ENCODE assay signal across 9 cellular contexts in genomic region chr20:13684566-13685222, GRCh38. TPM values are rescaled to one million over a fixed set of nuclear protein-coding genes. Genes with fewer than 3 reads are reported as not detected.
DNase-seq lines count a peak whose midpoint lies in the region; ATAC-seq and TF ChIP-seq lines count a peak whose summit lies in the region.
"Had no signal": no experiment of that assay in that cellular context is flagged by ENCODE, and none has a peak within 500 bp of the region (broad histone marks: within the 10 kb centered on the region; RNA-seq: fewer than 3 reads in every experiment).

No MANE protein-coding gene starts in this region.

- no peaks in the 10 kb centered on the region for H3K36me3 Mint-ChIP-seq in activated CD4-positive, alpha-beta memory T cell treated with anti-CD3 and anti-CD28 coated beads for 36 hours
- no peaks in the 10 kb centered on the region for H3K36me3 Mint-ChIP-seq in activated CD4-positive, alpha-beta memory T cell treated with anti-CD3 and anti-CD28 coated beads, Interleukin-2, amount 10 ng/mL, durations not matched to agents 7 days and 5 days (ENCODE audit: low read depth)
- H3K36me3 Mint-ChIP-seq in naive thymus-derived CD8-positive, alpha-beta T cell: no peaks in the 10 kb centered on the region

- DNase-seq in activated CD4-positive, alpha-beta memory T cell treated with anti-CD3 and anti-CD28 coated beads for 36 hours: peak; percentile 10
- no peak for DNase-seq in activated CD4-positive, alpha-beta memory T cell treated with anti-CD3 and anti-CD28 coated beads, Interleukin-2, amount 10 ng/mL, durations not matched to agents 7 days and 5 days
- DNase-seq in MV-4-11 (lab: John Stamatoyannopoulos, UW) (peak; percentile 98), mucosa of gallbladder (ENCODE audit: low spot score) (no peak), suprapubic skin (ENCODE audit: low spot score in 2 of 2) (no peak)
- DNase-seq in naive thymus-derived CD8-positive, alpha-beta T cell: no peak

- H3K4me3 ChIP-seq in suprapubic skin: no peak overlapping the region

- no peaks in the 10 kb centered on the region for H3K9me3 ChIP-seq in suprapubic skin

- no peaks in the 10 kb centered on the region for H3K36me3 ChIP-seq in suprapubic skin

- intact Hi-C loops in activated CD4-positive, alpha-beta memory T cell treated with anti-CD3 and anti-CD28 coated beads for 36 hours (cut with micrococcal nuclease): no loop called here

- CTCF ChIA-PET in activated CD4-positive, alpha-beta memory T cell treated with anti-CD3 and anti-CD28 coated beads for 36 hours (lab: Charles Lee): no interaction called here
- CTCF ChIA-PET in activated CD4-positive, alpha-beta memory T cell treated with anti-CD3 and anti-CD28 coated beads, Interleukin-2, amount 10 ng/mL, durations not matched to agents 7 days and 5 days (lab: Charles Lee): no interaction called here

- H3K4me1 ChIP-seq in suprapubic skin: no peaks in the 10 kb centered on the region

- POLR2A ChIA-PET in activated CD4-positive, alpha-beta memory T cell treated with anti-CD3 and anti-CD28 coated beads for 36 hours (lab: Charles Lee): no interaction called here
- POLR2A ChIA-PET in activated CD4-positive, alpha-beta memory T cell treated with anti-CD3 and anti-CD28 coated beads, Interleukin-2, amount 10 ng/mL, durations not matched to agents 7 days and 5 days (lab: Charles Lee): no interaction called here
- POLR2A ChIA-PET in naive thymus-derived CD8-positive, alpha-beta T cell (lab: Charles Lee): no interaction called here

- WGBS in suprapubic skin: 63% methylated on average over 5 of the region's 5 CpGs

- TF ChIP-seq CTCF in suprapubic skin (IDR thresholded peaks at IDR 0.05): no peak

- peaks cover 17% of the 10 kb centered on the region for H3K27me3 Mint-ChIP-seq in activated CD4-positive, alpha-beta memory T cell treated with anti-CD3 and anti-CD28 coated beads for 36 hours
- peaks cover 20% of the 10 kb centered on the region for H3K27me3 Mint-ChIP-seq in activated CD4-positive, alpha-beta memory T cell treated with anti-CD3 and anti-CD28 coated beads, Interleukin-2, amount 10 ng/mL, durations not matched to agents 7 days and 5 days
- peaks cover 4 to 28% (median 24%) of the 10 kb centered on the region in 5 donors for H3K27me3 Mint-ChIP-seq in naive thymus-derived CD8-positive, alpha-beta T cell

- H3K27ac ChIP-seq in suprapubic skin: no peak overlapping the region

- no peak for TF ChIP-seq EP300 in suprapubic skin (IDR thresholded peaks at IDR 0.05)

- TF ChIP-seq POLR2A in suprapubic skin (IDR thresholded peaks at IDR 0.05): no peak

- no peaks in the 10 kb centered on the region for H3K4me1 Mint-ChIP-seq in activated CD4-positive, alpha-beta memory T cell treated with anti-CD3 and anti-CD28 coated beads for 36 hours (ENCODE audit: low read depth)
- peaks cover 3% of the 10 kb centered on the region for H3K4me1 Mint-ChIP-seq in activated CD4-positive, alpha-beta memory T cell treated with anti-CD3 and anti-CD28 coated beads, Interleukin-2, amount 10 ng/mL, durations not matched to agents 7 days and 5 days
- peaks cover 0 to 14% (median 6%) of the 10 kb centered on the region in 4 donors for H3K4me1 Mint-ChIP-seq in naive thymus-derived CD8-positive, alpha-beta T cell
- H3K4me1 Mint-ChIP-seq: nephron had no signal

- ATAC-seq in HG02885 (IDR thresholded peaks at IDR 0.05; ENCODE audit: poor library complexity, unreplicated experiment): peak; percentile 77
- no peak for ATAC-seq in naive thymus-derived CD8-positive, alpha-beta T cell
- ATAC-seq in activated CD4-positive, CD25-positive, alpha-beta regulatory T cell treated with anti-CD3 and anti-CD28 coated beads, Interleukin-2, amount 50 U/mL, for 24 hours: no peak

- H3K27me3 ChIP-seq in suprapubic skin: no peaks in the 10 kb centered on the region

- H3K27ac Mint-ChIP-seq in activated CD4-positive, alpha-beta memory T cell treated with anti-CD3 and anti-CD28 coated beads for 36 hours: no peak overlapping the region
- no peak overlapping the region for H3K27ac Mint-ChIP-seq in activated CD4-positive, alpha-beta memory T cell treated with anti-CD3 and anti-CD28 coated beads, Interleukin-2, amount 10 ng/mL, durations not matched to agents 7 days and 5 days
- no peak overlapping the region for H3K27ac Mint-ChIP-seq in naive thymus-derived CD8-positive, alpha-beta T cell
- H3K27ac Mint-ChIP-seq: nephron had no signal

- H3K9me3 Mint-ChIP-seq in activated CD4-positive, alpha-beta memory T cell treated with anti-CD3 and anti-CD28 coated beads for 36 hours: no peaks in the 10 kb centered on the region
- H3K9me3 Mint-ChIP-seq in activated CD4-positive, alpha-beta memory T cell treated with anti-CD3 and anti-CD28 coated beads, Interleukin-2, amount 10 ng/mL, durations not matched to agents 7 days and 5 days: no peaks in the 10 kb centered on the region
- peaks cover 0 to 2% (median 0%) of the 10 kb centered on the region in 9 donors for H3K9me3 Mint-ChIP-seq in naive thymus-derived CD8-positive, alpha-beta T cell

- no peak overlapping the region for H3K4me3 Mint-ChIP-seq in activated CD4-positive, alpha-beta memory T cell treated with anti-CD3 and anti-CD28 coated beads for 36 hours
- H3K4me3 Mint-ChIP-seq in activated CD4-positive, alpha-beta memory T cell treated with anti-CD3 and anti-CD28 coated beads, Interleukin-2, amount 10 ng/mL, durations not matched to agents 7 days and 5 days: no peak overlapping the region
- H3K4me3 Mint-ChIP-seq in naive thymus-derived CD8-positive, alpha-beta T cell: no peak overlapping the region
- H3K4me3 Mint-ChIP-seq: nephron had no signal

RNA-seq across cellular contexts. Expression of gene TASP1, which starts 46.0 kb away (rescaled TPM):
- total RNA-seq in activated CD4-positive, alpha-beta memory T cell treated with anti-CD3 and anti-CD28 coated beads for 36 hours: 1 to 10 TPM; 8.2 to 8.9 TPM
- total RNA-seq in activated CD4-positive, alpha-beta memory T cell treated with anti-CD3 and anti-CD28 coated beads, Interleukin-2, amount 10 ng/mL, durations not matched to agents 7 days and 5 days: 1 to 10 TPM; 8.6 to 9.8 TPM
- 10 to 100 TPM; 13.4 to 15.0 TPM for total RNA-seq in naive thymus-derived CD8-positive, alpha-beta T cell
- 10 to 100 TPM in 2 of 3 donors, 1 to 10 TPM in 1; 9.1 to 13.9 (median 12.2) TPM for polyA plus RNA-seq in naive thymus-derived CD8-positive, alpha-beta T cell
- 11.8 TPM for total RNA-seq in mucosa of gallbladder
- 10 to 100 TPM in 2 of 4 donors, 1 to 10 TPM in 2; 8.2 to 25.6 (median 9.9) TPM for total RNA-seq in suprapubic skin

Comparison
In these comparisons a context has a peak if more than half of its experiments do, and no peak if none do; other contexts are left out.
1. DNase-seq: peak in activated CD4-positive, alpha-beta memory T cell treated with anti-CD3 and anti-CD28 coated beads for 36 hours (single experiment) and MV-4-11 (single experiment); none in activated CD4-positive, alpha-beta memory T cell treated with anti-CD3 and anti-CD28 coated beads, Interleukin-2, amount 10 ng/mL, durations not matched to agents 7 days and 5 days (single experiment), naive thymus-derived CD8-positive, alpha-beta T cell (0 of 10), mucosa of gallbladder (single experiment) and suprapubic skin (0 of 2).